6 cellular contexts compared by ENCODE assay signal in the genomic region with DNA sequence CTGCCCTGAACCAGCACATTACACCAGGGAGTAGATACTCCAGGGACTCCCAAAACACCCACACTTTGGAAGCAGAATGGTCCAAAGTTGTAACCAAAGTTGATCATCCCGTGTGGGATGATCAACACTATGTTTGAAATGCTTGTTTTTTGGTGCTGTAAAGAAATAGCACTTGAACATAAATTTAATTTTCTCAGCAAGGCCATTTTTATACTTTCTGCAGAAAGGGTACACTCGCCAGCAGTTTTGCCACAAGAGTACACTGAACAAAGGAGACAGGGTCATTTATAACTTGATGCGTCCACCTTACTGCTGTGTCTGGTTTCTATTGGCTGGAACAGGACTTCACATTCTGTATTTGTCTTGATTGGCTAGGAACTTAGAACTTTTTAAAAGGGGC. TPM values are rescaled to one million over a fixed set of nuclear protein-coding genes. Genes with fewer than 3 reads are reported as not detected.
"Had no signal": no experiment of that assay in that cellular context is flagged by ENCODE, and none has a peak within 500 bp of the region (broad histone marks: within the 10 kb centered on the region; RNA-seq: fewer than 3 reads in every experiment).

No MANE protein-coding gene starts in this region.

RNA-seq across cellular contexts. Expression of gene IRGM, which starts 14.5 kb away (rescaled TPM):
- total RNA-seq: GM23248, GM23338, H1, H4, H7, HFFc6 had no signal
- polyA plus RNA-seq: GM23248, GM23338 had no signal
